In the genomic region with DNA sequence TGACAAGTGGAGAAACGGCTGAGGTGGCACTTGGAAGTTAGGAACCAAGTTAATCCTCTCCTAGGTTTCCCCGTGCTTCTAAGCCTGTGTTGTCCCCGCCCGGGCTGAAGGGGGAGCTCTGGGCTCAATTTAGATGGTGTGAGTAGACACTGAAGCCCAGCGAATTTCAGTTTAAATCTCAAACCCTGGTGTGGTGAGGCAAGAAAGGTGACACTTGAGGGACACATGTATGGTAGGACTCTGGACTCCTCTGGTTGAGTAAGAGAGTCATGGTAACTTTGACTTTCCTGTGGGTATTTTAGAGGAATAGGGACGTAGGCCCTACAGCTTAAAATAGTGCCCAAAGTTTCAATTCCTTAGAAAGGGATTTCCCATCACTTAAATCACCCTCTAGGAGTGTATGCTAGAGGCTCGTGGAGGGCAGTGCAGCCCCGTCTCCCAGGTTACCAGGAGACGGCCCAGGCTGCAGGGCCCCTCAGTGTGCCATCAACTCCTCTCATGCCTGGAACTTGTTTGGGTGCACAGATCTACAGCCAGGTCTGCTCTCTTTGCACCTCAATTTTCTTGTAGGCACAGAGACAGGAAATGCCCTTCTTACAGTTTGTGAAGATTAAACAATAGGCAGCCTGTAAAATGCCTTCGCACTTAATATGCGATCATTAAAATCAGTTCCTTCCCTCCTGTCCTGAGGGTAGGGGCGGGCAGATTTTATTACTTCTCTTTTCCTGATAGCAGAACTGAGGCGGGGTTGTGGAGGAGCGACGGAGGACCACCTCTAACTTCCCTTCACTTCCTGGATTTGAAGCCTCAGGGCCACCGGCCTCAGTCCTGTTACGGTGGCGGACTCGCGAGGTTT, we compare ENCODE assay signal across 8 cellular contexts. TPM values are rescaled to one million over a fixed set of nuclear protein-coding genes. Genes with fewer than 3 reads are reported as not detected.
DNase-seq lines count a peak whose midpoint lies in the region; ATAC-seq, FAIRE-seq and TF ChIP-seq lines count a peak whose summit lies in the region.

No MANE protein-coding gene starts in this region.

- no peak overlapping the region for H2AFZ ChIP-seq in OCI-LY1 (ENCODE audit: low read length)

- no peaks in the 10 kb centered on the region for H3K9me3 ChIP-seq in OCI-LY1 (ENCODE audit: low read length)
- no peaks in the 10 kb centered on the region for H3K9me3 ChIP-seq in kidney (ENCODE audit: control insufficient read depth in 1 of 2, low read length in 2 of 2)

- intact Hi-C loops in kidney (cut with DNase I), result no loop called here

- H4K20me1 ChIP-seq in OCI-LY1 (ENCODE audit: insufficient read depth, low read length), result no peaks in the 10 kb centered on the region

- DNase-seq in NK-92 treated with Interleukin-12 subunit alpha and Interleukin-12 subunit beta, amount 100 ng/mL, for 24 hours (lab: John Stamatoyannopoulos, UW), result peak; percentile 12
- DNase-seq in NK-92 (lab: John Stamatoyannopoulos, UW; ENCODE audit: unreplicated experiment), result no peak
- DNase-seq in T47D (ENCODE audit: low read depth in 1 of 2, low spot score in 1 of 2), result peak; percentile 69 to 84
- no peak for DNase-seq in kidney
- DNase-seq in stimulated activated naive CD4-positive, alpha-beta T cell treated with Interleukin-2 at 50 U/mL for 16 hours (lab: John Stamatoyannopoulos, UW), result peak; percentile 9

- no peaks in the 10 kb centered on the region for H3K27me3 ChIP-seq in OCI-LY1 (ENCODE audit: insufficient read depth, low read length)

- TF ChIP-seq CTCF in OCI-LY1 (IDR thresholded peaks at IDR 0.05; ENCODE audit: low read length) (peak; percentile 90), kidney (IDR thresholded peaks at IDR 0.05; ENCODE audit: borderline replicate concordance, extremely low read depth, insufficient read depth) (peak; percentile 55)

- H3K4me3 ChIP-seq in OCI-LY1 (ENCODE audit: low read depth, low read length, poor library complexity, severe bottlenecking) (peak overlapping the region; percentile 30), kidney (ENCODE audit: low read length in 2 of 2) (peak overlapping the region in 1 of 2 donors; percentile 21)

- peaks cover 7% of the 10 kb centered on the region for H3K4me1 ChIP-seq in OCI-LY1 (ENCODE audit: insufficient read depth, low read length, severe bottlenecking)
- H3K4me1 ChIP-seq in kidney (ENCODE audit: control insufficient read depth in 1 of 2, insufficient read depth in 1 of 2, low read depth in 1 of 2, low read length in 2 of 2), result peaks cover 0 to 3% of the 10 kb centered on the region in 2 donors

- no peaks in the 10 kb centered on the region for H3K9me2 ChIP-seq in OCI-LY1 (ENCODE audit: low read depth, low read length)

- ATAC-seq in GM21367 (IDR thresholded peaks at IDR 0.05; ENCODE audit: unreplicated experiment) (peak; percentile 78), HG03469 (IDR thresholded peaks at IDR 0.05; ENCODE audit: unreplicated experiment) (peak; percentile 61)

- H3K36me3 ChIP-seq in OCI-LY1 (ENCODE audit: insufficient read depth, low read length) (no peaks in the 10 kb centered on the region; the same call in 1 of the 2 replicates), kidney (ENCODE audit: control insufficient read depth in 1 of 2, insufficient read depth in 2 of 2, low read length in 2 of 2) (no peaks in the 10 kb centered on the region)

- H3F3A ChIP-seq in OCI-LY1 (ENCODE audit: insufficient read depth, low read length), result no peaks in the 10 kb centered on the region

- no peaks in the 10 kb centered on the region for H3K79me2 ChIP-seq in OCI-LY1 (ENCODE audit: insufficient read depth, low read length)

- in situ Hi-C loops in T47D (cut with HindIII; ENCODE audit: low pct_unique_long_range_greater_than_20kb, low sequenced_read_pairs), result no loop called here

- peak overlapping the region; percentile 43 for H3K4me2 ChIP-seq in OCI-LY1 (ENCODE audit: low read length)

- no peak overlapping the region for H3K27ac ChIP-seq in OCI-LY1 (ENCODE audit: low read depth, low read length, poor library complexity, severe bottlenecking)
- no peak overlapping the region for H3K27ac ChIP-seq in kidney (ENCODE audit: low read depth in 2 of 2, low read length in 2 of 2)

- no peak overlapping the region for H3K9ac ChIP-seq in OCI-LY1 (ENCODE audit: low read length)
- H3K9ac ChIP-seq in kidney (ENCODE audit: low read length in 2 of 2), result no peak overlapping the region

- FAIRE-seq in kidney (lab: Jason Lieb, UNC), result no peak

RNA-seq across cellular contexts. Expression of a gene that starts 23.9 kb away (rescaled TPM):
- 0.31 TPM for total RNA-seq in kidney
- polyA plus RNA-seq in kidney (ENCODE audit: insufficient read depth, low read depth, low replicate concordance), result not detected

Comparison
In these comparisons a context has a peak if more than half of its experiments do, and no peak if none do; other contexts are left out.
1. DNase-seq: peak in NK-92 treated with Interleukin-12 subunit alpha and Interleukin-12 subunit beta, amount 100 ng/mL, for 24 hours (single experiment), T47D (2 of 2) and stimulated activated naive CD4-positive, alpha-beta T cell treated with Interleukin-2 at 50 U/mL for 16 hours (single experiment); none in NK-92 (single experiment) and kidney (single experiment).